14 cellular contexts compared by ENCODE assay signal in the genomic region with DNA sequence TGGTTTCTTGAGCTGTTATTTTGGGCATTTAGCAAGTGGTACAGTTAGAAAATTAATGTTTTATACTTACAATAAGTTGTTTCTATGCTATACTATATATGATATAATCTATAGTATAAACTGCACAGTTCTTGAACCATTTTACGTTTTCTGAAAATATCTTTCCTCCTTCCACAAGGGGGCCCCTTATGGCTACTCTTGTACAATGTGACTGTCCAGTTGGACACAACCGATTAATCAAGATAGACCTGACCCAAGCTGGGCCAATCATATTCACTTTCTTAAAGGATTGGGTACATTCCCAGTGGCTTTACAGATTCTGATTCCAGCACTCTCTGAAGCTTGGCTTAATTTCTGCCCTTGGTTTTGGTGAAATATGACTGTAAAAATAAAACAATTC.
DNase-seq lines count a peak whose midpoint lies in the region; ATAC-seq and TF ChIP-seq lines count a peak whose summit lies in the region.
"Had no signal": no experiment of that assay in that cellular context is flagged by ENCODE, and none has a peak within 500 bp of the region (broad histone marks: within the 10 kb centered on the region; RNA-seq: fewer than 3 reads in every experiment).

No MANE protein-coding gene starts in this region.

- no peak overlapping the region for H3K4me3 ChIP-seq in foreskin fibroblast (ENCODE audit: low read depth in 1 of 2, low read length in 2 of 2)
- H3K4me3 ChIP-seq: esophagus muscularis mucosa had no signal

- DNase-seq in DMS53 (lab: John Stamatoyannopoulos, UW) (peak; percentile 1), DMS53 treated with DMSO at 0.1 percent for 48 hours (lab: John Stamatoyannopoulos, UW; ENCODE audit: unreplicated experiment) (no peak), SHP77 treated with DMSO at 0.1 percent for 48 hours (lab: John Stamatoyannopoulos, UW) (peak; percentile 15), foreskin fibroblast (no peak), stromal cell of bone marrow (ENCODE audit: low read depth) (peak; percentile 6), germinal center (ENCODE audit: low spot score) (no peak)
- no peak for DNase-seq in activated T-cell treated with anti-CD3 and anti-CD28 coated beads, Interleukin-2, amount 50 U/mL, for 48 hours
- DNase-seq: DND-41; NCI-H1694 treated with DMSO at 0.1 percent for 48 hours; stimulated activated naive CD8-positive, alpha-beta T cell treated with anti-CD3 and anti-CD28 coated beads, Interleukin-15, Interleukin-2, amounts not matched to agents 100 U/mL and 50 U/mL, for 24 hours had no signal

- no peak for ATAC-seq in HG03571 (IDR thresholded peaks at IDR 0.05; ENCODE audit: unreplicated experiment)
- ATAC-seq: HepG2; natural killer cell treated with Interleukin-12 subunit alpha and Interleukin-12 subunit beta and Interleukin-15 and Interleukin-18, amount 100 ng/mL, for 72 hours; stimulated activated naive CD8-positive, alpha-beta T cell treated with anti-CD3 and anti-CD28 coated beads, Interleukin-15, Interleukin-2, amounts not matched to agents 100 U/mL and 50 U/mL, for 24 hours had no signal

- TF ChIP-seq CTCF in foreskin fibroblast (IDR thresholded peaks at IDR 0.05; ENCODE audit: low read depth, low read length), result peak; percentile 13

Comparison
In these comparisons a context has a peak if more than half of its experiments do, and no peak if none do; other contexts are left out.
1. DNase-seq: peak in DMS53 (single experiment), SHP77 treated with DMSO at 0.1 percent for 48 hours (single experiment) and stromal cell of bone marrow (single experiment); none in DMS53 treated with DMSO at 0.1 percent for 48 hours (single experiment), foreskin fibroblast (0 of 2), germinal center (single experiment) and activated T-cell treated with anti-CD3 and anti-CD28 coated beads, Interleukin-2, amount 50 U/mL, for 48 hours (0 of 2).